ENCODE assay signal across 16 cellular contexts in the genomic region with DNA sequence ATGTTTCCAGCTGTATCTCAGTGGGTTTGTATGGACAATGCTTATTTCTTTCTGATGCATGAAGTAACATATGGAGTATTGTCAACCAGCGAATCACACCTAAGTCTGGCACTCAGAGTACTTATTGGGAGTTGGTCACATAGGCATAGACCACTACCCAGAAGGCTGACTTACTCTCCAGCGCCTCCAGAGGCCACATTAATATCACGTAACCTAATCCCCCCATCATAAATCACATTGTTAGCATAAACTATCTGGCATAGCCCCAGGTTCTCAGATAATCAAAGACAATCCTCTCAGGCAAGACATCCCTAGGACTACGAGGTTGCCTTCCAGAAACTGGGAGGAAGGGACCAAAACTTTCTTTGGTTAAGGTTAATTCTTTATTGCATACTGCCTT.
DNase-seq lines count a peak whose midpoint lies in the region; ATAC-seq and TF ChIP-seq lines count a peak whose summit lies in the region.
"Had no signal": no experiment of that assay in that cellular context is flagged by ENCODE, and none has a peak within 500 bp of the region (broad histone marks: within the 10 kb centered on the region; RNA-seq: fewer than 3 reads in every experiment).

No MANE protein-coding gene starts in this region.

- TF ChIP-seq CTCF in A673 (conservative IDR thresholded peaks at IDR 0.05; ENCODE audit: low read depth, low read length) = peak; percentile 32; the same call in 1 of the 2 replicates
- peak; percentile 9 for TF ChIP-seq CTCF in GM12865 (IDR thresholded peaks at IDR 0.05; ENCODE audit: insufficient read depth, low read depth, low read length, missing control alignments)
- peak; percentile 20 for TF ChIP-seq CTCF in astrocyte of the spinal cord (IDR thresholded peaks at IDR 0.05; ENCODE audit: low read depth, low read length)
- TF ChIP-seq CTCF in sigmoid colon (IDR thresholded peaks at IDR 0.05) = no peak
- TF ChIP-seq CTCF in progenitor cell of endocrine pancreas (IDR thresholded peaks at IDR 0.05; ENCODE audit: unreplicated experiment) = no peak

- H3K27ac ChIP-seq in A673 (ENCODE audit: low read depth, low read length, poor library complexity, severe bottlenecking) (no peak overlapping the region), sigmoid colon (no peak overlapping the region)

- H3K27me3 ChIP-seq in A673 (replicated peaks; ENCODE audit: insufficient read depth, low read depth, low read length, poor library complexity) (no peaks in the 10 kb centered on the region), sigmoid colon (no peaks in the 10 kb centered on the region)

- no peaks in the 10 kb centered on the region for H3K36me3 Mint-ChIP-seq in progenitor cell of endocrine pancreas (ENCODE audit: insufficient read depth)
- H3K36me3 Mint-ChIP-seq: natural killer cell treated with Interleukin-12 subunit alpha and Interleukin-12 subunit beta and Interleukin-15 and Interleukin-18, amount 100 ng/mL, for 72 hours had no signal

- no TSS peak for BruUV-seq in A673 (replicated peaks; lab: Mats Ljungman, UMichigan)

- in situ Hi-C loops in astrocyte of the spinal cord (cut with HindIII; ENCODE audit: low sequenced_read_pairs) = no loop called here

- no peak for ATAC-seq in GM21717 (IDR thresholded peaks at IDR 0.05; ENCODE audit: unreplicated experiment)
- ATAC-seq: esophagus mucosa; HCT116; natural killer cell treated with Interleukin-12 subunit alpha and Interleukin-12 subunit beta and Interleukin-15 and Interleukin-18, amount 100 ng/mL, for 72 hours; stimulated activated naive CD8-positive, alpha-beta T cell treated with anti-CD3 and anti-CD28 coated beads, Interleukin-15, Interleukin-2, amounts not matched to agents 100 U/mL and 50 U/mL, for 24 hours had no signal

- H3K4me3 ChIP-seq in A673 (ENCODE audit: low read depth, low read length, poor library complexity, severe bottlenecking) (no peak overlapping the region), GM12865 (ENCODE audit: low read depth, low read length) (no peak overlapping the region), astrocyte of the spinal cord (ENCODE audit: low read depth, low read length) (no peak overlapping the region), sigmoid colon (no peak overlapping the region)
- H3K4me3 ChIP-seq in Jurkat, Clone E6-1 (ENCODE audit: low read length) = no peak overlapping the region

- CTCF ChIA-PET in A673 (lab: Charles Lee) = no interaction called here

- TF ChIP-seq EP300 in sigmoid colon (IDR thresholded peaks at IDR 0.05) = no peak

- POLR2A ChIA-PET in A673 (lab: Charles Lee; ENCODE audit: low non-redundant PET) = no interaction called here

- no peaks in the 10 kb centered on the region for H3K4me1 Mint-ChIP-seq in progenitor cell of endocrine pancreas (ENCODE audit: low read depth)

- H3K36me3 ChIP-seq in A673 (ENCODE audit: insufficient read depth, low read length, poor library complexity, severe bottlenecking) = no peaks in the 10 kb centered on the region
- H3K36me3 ChIP-seq in sigmoid colon = no peaks in the 10 kb centered on the region

- intact Hi-C loops in A673 (cut with micrococcal nuclease; ENCODE audit: unreplicated experiment) = no loop called here
- intact Hi-C loops in sigmoid colon (cut with DNase I) = no loop called here

- peak; percentile 12 for DNase-seq in A673 (ENCODE audit: low spot score)
- DNase-seq in GM12865 (ENCODE audit: low read depth) = no peak
- DNase-seq in Jurkat, Clone E6-1 (ENCODE audit: low read depth, low spot score) = peak; percentile 4
- DNase-seq in astrocyte of the spinal cord (ENCODE audit: low read depth, low spot score) = no peak
- DNase-seq in sigmoid colon = no peak
- DNase-seq in NCI-H2029 treated with DMSO at 0.1 percent for 48 hours (lab: John Stamatoyannopoulos, UW) = no peak
- DNase-seq in progenitor cell of endocrine pancreas (ENCODE audit: low spot score, unreplicated experiment) = no peak
- DNase-seq: activated CD4-positive, CD25-positive, alpha-beta regulatory T cell; activated CD8-positive, alpha-beta memory T cell treated with anti-CD3 and anti-CD28 coated beads, Interleukin-2, amount 50 U/mL, for 48 hours; hippocampal formation; NCI-H1417; stimulated activated naive CD8-positive, alpha-beta T cell treated with anti-CD3 and anti-CD28 coated beads, Interleukin-15, Interleukin-2, amounts not matched to agents 100 U/mL and 50 U/mL, for 24 hours had no signal

- no peaks in the 10 kb centered on the region for H3K27me3 Mint-ChIP-seq in progenitor cell of endocrine pancreas
- H3K27me3 Mint-ChIP-seq: natural killer cell treated with Interleukin-12 subunit alpha and Interleukin-12 subunit beta and Interleukin-15 and Interleukin-18, amount 100 ng/mL, for 72 hours had no signal

- WGBS in sigmoid colon, 2 donors = 50 to 65% methylated on average over 4 of the region's 4 CpGs

- H3K4me3 Mint-ChIP-seq in progenitor cell of endocrine pancreas (ENCODE audit: low read depth) = no peak overlapping the region
- H3K4me3 Mint-ChIP-seq: natural killer cell treated with Interleukin-12 subunit alpha and Interleukin-12 subunit beta and Interleukin-15 and Interleukin-18, amount 100 ng/mL, for 72 hours had no signal

- H3K9me3 ChIP-seq in A673 (ENCODE audit: low read depth, low read length, poor library complexity, severe bottlenecking) (no peaks in the 10 kb centered on the region), sigmoid colon (no peaks in the 10 kb centered on the region)

- H3K4me1 ChIP-seq in A673 (ENCODE audit: insufficient read depth, low read length, poor library complexity, severe bottlenecking) = no peaks in the 10 kb centered on the region
- no peaks in the 10 kb centered on the region for H3K4me1 ChIP-seq in sigmoid colon

- no peaks in the 10 kb centered on the region for H3K9me3 Mint-ChIP-seq in progenitor cell of endocrine pancreas (ENCODE audit: low read depth)

- no peak overlapping the region for H3K27ac Mint-ChIP-seq in progenitor cell of endocrine pancreas
- H3K27ac Mint-ChIP-seq: natural killer cell treated with Interleukin-12 subunit alpha and Interleukin-12 subunit beta and Interleukin-15 and Interleukin-18, amount 100 ng/mL, for 72 hours had no signal

- no peak for TF ChIP-seq POLR2A in sigmoid colon (IDR thresholded peaks at IDR 0.05)

Comparison
In these comparisons a context has a peak if more than half of its experiments do, and no peak if none do; other contexts are left out.
1. DNase-seq: peak in A673 (single experiment) and Jurkat, Clone E6-1 (single experiment); none in GM12865 (single experiment), astrocyte of the spinal cord (single experiment), sigmoid colon (single experiment), NCI-H2029 treated with DMSO at 0.1 percent for 48 hours (single experiment) and progenitor cell of endocrine pancreas (single experiment).
2. CTCF ChIP-seq: peak in A673 (single experiment), GM12865 (single experiment) and astrocyte of the spinal cord (single experiment); none in sigmoid colon (0 of 4) and progenitor cell of endocrine pancreas (single experiment).